In genomic region chr4:6972375-6972650, GRCh38 we compare ENCODE assay signal across 1 cellular context.
TF ChIP-seq lines count a peak whose summit lies in the region.

No MANE protein-coding gene starts in this region.

TF ChIP-seq in H1, 55 proteins besides CTCF, POLR2A, EP300 and RAD21:
- TF ChIP-seq TAF1 (IDR thresholded peaks at IDR 0.05; ENCODE audit: low read depth, low read length) (no peak), CBX5 (IDR thresholded peaks at IDR 0.05; ENCODE audit: low read depth, low read length) (no peak), EGR1 (IDR thresholded peaks at IDR 0.05; ENCODE audit: borderline replicate concordance, low read depth, low read length) (no peak), RBBP5 (IDR thresholded peaks at IDR 0.05; ENCODE audit: borderline replicate concordance, low read depth, low read length) (no peak), RXRA (IDR thresholded peaks at IDR 0.05; ENCODE audit: insufficient read depth, low read depth, low read length) (no peak), SRF (IDR thresholded peaks at IDR 0.05; ENCODE audit: low read depth, low read length) (no peak), POU5F1 (IDR thresholded peaks at IDR 0.05; ENCODE audit: low read depth, low read length) (no peak), SIN3A (conservative IDR thresholded peaks at IDR 0.05 in 1 of 2, IDR thresholded peaks at IDR 0.05 in 1 of 2; ENCODE audit: low read depth in 1 of 2, low read length in 2 of 2) (no peak), RFX5 (IDR thresholded peaks at IDR 0.05; ENCODE audit: borderline replicate concordance, low read depth, low read length) (no peak), BACH1 (IDR thresholded peaks at IDR 0.05; ENCODE audit: low read length) (no peak), SP1 (IDR thresholded peaks at IDR 0.05; ENCODE audit: low read depth, low read length) (no peak), ZNF274 (IDR thresholded peaks at IDR 0.05; ENCODE audit: borderline replicate concordance, extremely low read depth, low read length) (no peak), KDM1A (IDR thresholded peaks at IDR 0.05; ENCODE audit: borderline replicate concordance, low read length) (no peak), CBX8 (IDR thresholded peaks at IDR 0.05; ENCODE audit: borderline replicate concordance, low read depth, low read length) (no peak), ATF2 (IDR thresholded peaks at IDR 0.05; ENCODE audit: low read length) (no peak), MAFK (IDR thresholded peaks at IDR 0.05; ENCODE audit: low read depth, low read length) (no peak), TAF7 (optimal IDR thresholded peaks at IDR 0.05; ENCODE audit: borderline replicate concordance, low read depth, low read length) (no peak)
